In the genomic region with DNA sequence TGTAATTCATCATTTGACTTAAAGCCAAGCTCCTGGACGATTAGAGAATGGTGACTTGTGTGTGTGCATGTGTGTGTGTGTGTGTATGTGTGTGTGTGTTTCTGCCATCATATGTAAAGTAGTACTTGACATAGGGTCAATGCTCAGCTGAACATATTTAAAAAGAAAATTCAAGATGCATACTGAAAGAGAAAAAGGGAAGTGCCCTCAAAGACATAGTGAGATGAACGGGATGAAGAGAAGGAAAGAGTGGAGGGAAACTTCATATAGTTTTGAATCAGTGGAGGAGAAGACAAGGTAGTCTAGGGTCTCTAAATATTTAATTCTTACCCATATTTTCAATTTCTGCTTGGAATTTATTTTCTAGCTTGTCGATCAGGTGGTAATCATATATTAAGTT, we compare ENCODE assay signal across 21 cellular contexts. TPM values are rescaled to one million over a fixed set of nuclear protein-coding genes. Genes with fewer than 3 reads are reported as not detected.
A peak's percentile ranks its signal among the peaks of the same experiment; 100 is the strongest.
DNase-seq lines count a peak whose midpoint lies in the region; ATAC-seq, FAIRE-seq and TF ChIP-seq lines count a peak whose summit lies in the region.
"Had no signal": no experiment of that assay in that cellular context is flagged by ENCODE, and none has a peak within 500 bp of the region (broad histone marks: within the 10 kb centered on the region; RNA-seq: fewer than 3 reads in every experiment).

No MANE protein-coding gene starts in this region.

- H3K9me3 ChIP-seq in GM12878 (replicated peaks; ENCODE audit: control insufficient read depth, insufficient read depth, low read length) = no peaks in the 10 kb centered on the region
- H3K9me3 ChIP-seq: Caco-2 had no signal

- in situ Hi-C loops in GM12878 (cut with MboI) = no loop called here

- SMC1A ChIA-PET in GM12878 (lab: Charles Lee; ENCODE audit: uncharacterized antibody, unreplicated experiment) = interaction anchor here (0.6 kb wide), 1 partner anchor 49 kb away, joined by 3 read pairs; no protein-coding TSS in a partner anchor

- RAD21 ChIA-PET in GM12878 (lab: Charles Lee; ENCODE audit: unreplicated experiment) = no interaction called here

- WGBS in GM12878 (ENCODE audit: insufficient coverage, insufficient replicate concordance, low lambda C conversion rate, missing lambda C conversion rate) = 1% methylated on average over 3 of the region's 3 CpGs

- H3K27me3 ChIP-seq in GM12878 (replicated peaks in 1 of 2; ENCODE audit: control insufficient read depth in 2 of 2, insufficient read depth in 2 of 2, low read length in 1 of 2) = peaks cover 0 to 2% of the 10 kb centered on the region in 2 experiments; a peak in 1 of 4 replicates

- no peak for TF ChIP-seq RAD21 in GM12878 (IDR thresholded peaks at IDR 0.05; ENCODE audit: insufficient read depth, low read depth, low read length)

- H3K4me3 ChIP-seq in NB4 (ENCODE audit: low read depth, low read length) = no peak overlapping the region
- no peak overlapping the region for H3K4me3 ChIP-seq in GM12878

- CTCF ChIA-PET in GM12878 (lab: Yijun Ruan, JAX) = no interaction called here

- no peak for TF ChIP-seq CTCF in NB4 (IDR thresholded peaks at IDR 0.05; ENCODE audit: low read depth, low read length)
- TF ChIP-seq CTCF in GM12878 (IDR thresholded peaks at IDR 0.05 in 2 of 3, conservative IDR thresholded peaks at IDR 0.05 in 1 of 3; ENCODE audit: control insufficient read depth in 2 of 3, extremely low read depth in 1 of 3, insufficient read depth in 1 of 3, low read depth in 3 of 3, low read length in 3 of 3) = no peak

- H2AFZ ChIP-seq in GM12878 (ENCODE audit: control insufficient read depth, low read depth, low read length) = no peak overlapping the region

- ATAC-seq in GM12878 (no peak), HG02870 (IDR thresholded peaks at IDR 0.05; ENCODE audit: unreplicated experiment) (no peak), HG03457 (IDR thresholded peaks at IDR 0.05; ENCODE audit: unreplicated experiment) (no peak)
- ATAC-seq: CD8-positive, alpha-beta T cell; HepG2 had no signal

- no peaks in the 10 kb centered on the region for H3K36me3 ChIP-seq in GM12878 (ENCODE audit: control insufficient read depth in 2 of 2, insufficient read depth in 2 of 2, low read length in 1 of 2)

- FAIRE-seq in GM12878 (lab: Jason Lieb, UNC) = no peak
- FAIRE-seq: GM19239, HepG2 had no signal

- BruUV-seq in GM12878 (replicated peaks; lab: Mats Ljungman, UMichigan) = no TSS peak

- POLR2A ChIA-PET in GM12878 (lab: Charles Lee) = interaction anchor here (0.5 kb wide), 1 partner anchor 150 kb away, joined by 3 read pairs; no protein-coding TSS in a partner anchor

- no peak overlapping the region for H3K27ac ChIP-seq in GM12878 (ENCODE audit: control insufficient read depth, insufficient read depth)
- H3K27ac ChIP-seq: 22Rv1 had no signal

- no peak for TF ChIP-seq EP300 in GM12878 (IDR thresholded peaks at IDR 0.05; ENCODE audit: borderline replicate concordance in 1 of 2, control insufficient read depth in 1 of 2, low read depth in 2 of 2, low read length in 2 of 2)

- no peak overlapping the region for H3K4me2 ChIP-seq in GM12878 (ENCODE audit: control insufficient read depth, insufficient read depth)

- no peaks in the 10 kb centered on the region for H4K20me1 ChIP-seq in GM12878 (ENCODE audit: control insufficient read depth, insufficient read depth)

- H3K9ac ChIP-seq in GM12878 (ENCODE audit: control insufficient read depth, insufficient read depth, low read length) = no peak overlapping the region

- no peaks in the 10 kb centered on the region for H3K79me2 ChIP-seq in GM12878 (ENCODE audit: control insufficient read depth, insufficient read depth, low read length)

- DNase-seq in NOMO-1 treated with DMSO at 0.1 percent for 48 hours (lab: John Stamatoyannopoulos, UW; ENCODE audit: unreplicated experiment) (peak; percentile 34), NOMO-1 treated with dmso at 0.1 percent for 144 hours (lab: John Stamatoyannopoulos, UW; ENCODE audit: unreplicated experiment) (no peak), NB4 (ENCODE audit: low read depth) (peak; percentile 9), GM12878 (ENCODE audit: low read depth, low spot score) (no peak), NAMALWA (ENCODE audit: low spot score) (no peak), EL (no peak)
- DNase-seq: Caco-2; CD8-positive, alpha-beta T cell; GOT3; H9 had no signal

- H3K4me1 ChIP-seq in GM12878 (ENCODE audit: control insufficient read depth, insufficient read depth, low read length) = no peaks in the 10 kb centered on the region

- TF ChIP-seq POLR2A in NB4 (IDR thresholded peaks at IDR 0.05; ENCODE audit: extremely low read depth, insufficient read length) = no peak
- no peak for TF ChIP-seq POLR2A in GM12878 (IDR thresholded peaks at IDR 0.05; ENCODE audit: low read depth, low read length)

- intact Hi-C loops in GM12878 (cut with micrococcal nuclease; ENCODE audit: unreplicated experiment) = no loop called here

TF ChIP-seq in GM12878, 131 proteins besides CTCF, POLR2A, EP300 and RAD21 (continues in another document):
- no peak for TF ChIP-seq MYC (IDR thresholded peaks at IDR 0.05; ENCODE audit: insufficient read depth, insufficient read length, insufficient replicate concordance, low read length, severe bottlenecking)

RNA-seq across cellular contexts. Expression of a gene that starts 4.0 kb away (rescaled TPM):
- total RNA-seq in GM12878 (2013; cell fraction: nucleolus; rRNA removed) = not detected in 2 replicates
- not detected in 2 replicates for total RNA-seq in GM12878 (2014; rRNA removed)
- not detected in 2 replicates for total RNA-seq in GM12878 (2014; rRNA removed; fragmentation: Illumina TruSeq; extraction: Trizol)
- not detected in 2 replicates for total RNA-seq in GM12878 (2021)
- not detected for polyA plus RNA-seq in GM12878 (2011; ENCODE audit: low read depth)
- not detected in 2 replicates for polyA plus RNA-seq in GM12878 (2011; rRNA removed)
- polyA plus RNA-seq in GM12878 (2011; cell fraction: cytosol; rRNA removed) = not detected in 2 replicates
- polyA plus RNA-seq in GM12878 (2011; cell fraction: nucleus; rRNA removed) = not detected in 2 replicates
- polyA plus RNA-seq in GM12878 (2012) = not detected in 2 replicates
- polyA plus RNA-seq in GM12878 (2014; fragmentation: Illumina TruSeq; extraction: Trizol) = not detected in 2 replicates
- polyA plus RNA-seq in GM12878 (2014; fragmentation: Nextera tagmentation; extraction: Ambion mirVana) = not detected
- not detected in 2 replicates for polyA plus RNA-seq in GM12878 (2014; rRNA removed)
- not detected for polyA plus RNA-seq in GM12878 (2016; fragmentation: Nextera tagmentation; extraction: Ambion mirVana)
- polyA minus RNA-seq in GM12878 (2011; rRNA and poly(A)+ RNA removed) = not detected in 2 replicates
- not detected in 2 replicates for polyA minus RNA-seq in GM12878 (2011; cell fraction: cytosol; rRNA and poly(A)+ RNA removed)
- polyA minus RNA-seq in GM12878 (2011; cell fraction: nucleus; rRNA and poly(A)+ RNA removed) = not detected in 2 replicates
- total RNA-seq: A673; Caco-2; CD8-positive, alpha-beta T cell; Daoy; G401; H9; HepG2 had no signal
- polyA plus RNA-seq: BJ, CD14-positive monocyte, HepG2 had no signal

RNA-seq across cellular contexts. Expression of a gene that starts 16.3 kb away (rescaled TPM):
- total RNA-seq in GM12878 (2013; cell fraction: nucleolus; rRNA removed) = not detected in 2 replicates
- not detected in 2 replicates for total RNA-seq in GM12878 (2014; rRNA removed)
- not detected in 2 replicates for total RNA-seq in GM12878 (2014; rRNA removed; fragmentation: Illumina TruSeq; extraction: Trizol)
- not detected in 2 replicates for total RNA-seq in GM12878 (2021)
- polyA plus RNA-seq in GM12878 (2011; ENCODE audit: low read depth) = not detected
- polyA plus RNA-seq in GM12878 (2011; rRNA removed) = not detected in 2 replicates
- not detected in 2 replicates for polyA plus RNA-seq in GM12878 (2011; cell fraction: cytosol; rRNA removed)
- not detected in 2 replicates for polyA plus RNA-seq in GM12878 (2011; cell fraction: nucleus; rRNA removed)
- not detected in 2 replicates for polyA plus RNA-seq in GM12878 (2012)
- not detected in 2 replicates for polyA plus RNA-seq in GM12878 (2014; fragmentation: Illumina TruSeq; extraction: Trizol)
- under 1 TPM in 1 of 2 experiments, not detected in 1; 0.07 TPM for polyA plus RNA-seq in GM12878 (2014; fragmentation: Nextera tagmentation; extraction: Ambion mirVana)
- polyA plus RNA-seq in GM12878 (2014; rRNA removed) = not detected in 2 replicates
- not detected for polyA plus RNA-seq in GM12878 (2016; fragmentation: Nextera tagmentation; extraction: Ambion mirVana)
- polyA minus RNA-seq in GM12878 (2011; rRNA and poly(A)+ RNA removed) = not detected in 2 replicates
- polyA minus RNA-seq in GM12878 (2011; cell fraction: cytosol; rRNA and poly(A)+ RNA removed) = not detected in 2 replicates
- polyA minus RNA-seq in GM12878 (2011; cell fraction: nucleus; rRNA and poly(A)+ RNA removed) = not detected in 2 replicates
- total RNA-seq: A673; Caco-2; CD8-positive, alpha-beta T cell; Daoy; G401; H9; HepG2 had no signal
- polyA plus RNA-seq: BJ, CD14-positive monocyte, HepG2 had no signal

RNA-seq across cellular contexts. Expression of a gene that starts 17.0 kb away (rescaled TPM):
- total RNA-seq in GM12878 (2013; cell fraction: nucleolus; rRNA removed) = not detected in 2 replicates
- total RNA-seq in GM12878 (2014; rRNA removed) = not detected in 2 replicates
- not detected in 2 replicates for total RNA-seq in GM12878 (2014; rRNA removed; fragmentation: Illumina TruSeq; extraction: Trizol)
- total RNA-seq in GM12878 (2021) = not detected in 2 replicates
- not detected for polyA plus RNA-seq in GM12878 (2011; ENCODE audit: low read depth)
- not detected in 2 replicates for polyA plus RNA-seq in GM12878 (2011; rRNA removed)
- not detected in 2 replicates for polyA plus RNA-seq in GM12878 (2011; cell fraction: cytosol; rRNA removed)
- polyA plus RNA-seq in GM12878 (2011; cell fraction: nucleus; rRNA removed) = not detected in 2 replicates
- polyA plus RNA-seq in GM12878 (2012) = not detected in 2 replicates
- polyA plus RNA-seq in GM12878 (2014; fragmentation: Illumina TruSeq; extraction: Trizol) = not detected in 2 replicates
- not detected for polyA plus RNA-seq in GM12878 (2014; fragmentation: Nextera tagmentation; extraction: Ambion mirVana)
- not detected in 2 replicates for polyA plus RNA-seq in GM12878 (2014; rRNA removed)
- polyA plus RNA-seq in GM12878 (2016; fragmentation: Nextera tagmentation; extraction: Ambion mirVana) = not detected
- not detected in 2 replicates for polyA minus RNA-seq in GM12878 (2011; rRNA and poly(A)+ RNA removed)
- not detected in 2 replicates for polyA minus RNA-seq in GM12878 (2011; cell fraction: cytosol; rRNA and poly(A)+ RNA removed)
- polyA minus RNA-seq in GM12878 (2011; cell fraction: nucleus; rRNA and poly(A)+ RNA removed) = not detected in 2 replicates
- total RNA-seq: A673; Caco-2; CD8-positive, alpha-beta T cell; Daoy; G401; H9; HepG2; HT1080 had no signal
- polyA plus RNA-seq: BJ, CD14-positive monocyte, HepG2 had no signal

RNA-seq across cellular contexts. Expression of a gene that starts 51.7 kb away (rescaled TPM):
- total RNA-seq in GM12878 (2013; cell fraction: nucleolus; rRNA removed) = 29.7 and 32.4 TPM in 2 replicates
- total RNA-seq in GM12878 (2014; rRNA removed) (111 and 117 TPM in 2 replicates), GM12878 (2014; rRNA removed; fragmentation: Illumina TruSeq; extraction: Trizol) (80.9 and 88.9 TPM in 2 replicates), GM12878 (2021) (91.0 and 96.6 TPM in 2 replicates)
- polyA plus RNA-seq in GM12878 (2011; ENCODE audit: low read depth) = 57.2 TPM
- polyA plus RNA-seq in GM12878 (2011; rRNA removed) (93.3 and 100 TPM in 2 replicates), GM12878 (2014; fragmentation: Illumina TruSeq; extraction: Trizol) (111 and 115 TPM in 2 replicates), GM12878 (2014; fragmentation: Nextera tagmentation; extraction: Ambion mirVana) (10 to 100 TPM; 38.2 to 75.0 TPM), GM12878 (2014; rRNA removed) (120 and 125 TPM in 2 replicates), GM12878 (2016; fragmentation: Nextera tagmentation; extraction: Ambion mirVana) (100 to 1,000 TPM; 167 TPM)
- 101 and 105 TPM in 2 replicates for polyA plus RNA-seq in GM12878 (2011; cell fraction: cytosol; rRNA removed)
- 57.2 and 64.9 TPM in 2 replicates for polyA plus RNA-seq in GM12878 (2011; cell fraction: nucleus; rRNA removed)
- 53.8 and 57.3 TPM in 2 replicates for polyA plus RNA-seq in GM12878 (2012)
- 35.3 and 41.8 TPM in 2 replicates for polyA minus RNA-seq in GM12878 (2011; rRNA and poly(A)+ RNA removed)
- polyA minus RNA-seq in GM12878 (2011; cell fraction: cytosol; rRNA and poly(A)+ RNA removed) = 13.8 and 15.3 TPM in 2 replicates
- polyA minus RNA-seq in GM12878 (2011; cell fraction: nucleus; rRNA and poly(A)+ RNA removed) = 9.9 and 17.3 TPM in 2 replicates

Comparison
In these comparisons a context has a peak if more than half of its experiments do, and no peak if none do; other contexts are left out.
1. DNase-seq: peak in NOMO-1 treated with DMSO at 0.1 percent for 48 hours (single experiment) and NB4 (single experiment); none in NOMO-1 treated with dmso at 0.1 percent for 144 hours (single experiment), GM12878 (single experiment), NAMALWA (single experiment) and EL (single experiment).